In genomic region chr9:114183006-114183405, GRCh38 we compare ENCODE assay signal across 1 cellular context.
TF ChIP-seq lines count a peak whose summit lies in the region.

No MANE protein-coding gene starts in this region.

TF ChIP-seq in SK-N-SH treated with all-trans-retinoic acid at 6 μM for 48 hours, 23 proteins besides CTCF, POLR2A, EP300 and RAD21 (continued from another document):
- TF ChIP-seq TOX (CRISPR knock-in tag; IDR thresholded peaks at IDR 0.05; ENCODE audit: borderline replicate concordance) (no peak), TSHZ2 (CRISPR knock-in tag; IDR thresholded peaks at IDR 0.05) (no peak)
